ENCODE assay signal across 22 cellular contexts in genomic region chr15:87949214-87949933, GRCh38.
DNase-seq lines count a peak whose midpoint lies in the region; ATAC-seq and TF ChIP-seq lines count a peak whose summit lies in the region.
"Had no signal": no experiment of that assay in that cellular context is flagged by ENCODE, and none has a peak within 500 bp of the region (broad histone marks: within the 10 kb centered on the region; RNA-seq: fewer than 3 reads in every experiment).

No MANE protein-coding gene starts in this region.

- H3K4me2 ChIP-seq in GM23248 (ENCODE audit: unreplicated experiment): no peak overlapping the region

- ATAC-seq in Right ventricle myocardium superior (ENCODE audit: poor library complexity) (peak; percentile 56), omental fat pad (ENCODE audit: low FRiP score) (peak; percentile 19)
- ATAC-seq: left lung, PC-3, T-helper 17 cell had no signal

- no peaks in the 10 kb centered on the region for H3K9me2 ChIP-seq in GM23248 (ENCODE audit: insufficient read depth)

- H3K4me3 Mint-ChIP-seq in endothelial cell (ENCODE audit: unreplicated experiment): no peak overlapping the region
- H3K4me3 Mint-ChIP-seq: T-helper 17 cell had no signal

- intact Hi-C loops in Right ventricle myocardium superior (cut with DNase I): no loop called here
- intact Hi-C loops in tibial artery (cut with DNase I; ENCODE audit: low total_unique reads): no loop called here

- H3K27me3 Mint-ChIP-seq in endothelial cell (ENCODE audit: unreplicated experiment): peaks cover 5% of the 10 kb centered on the region

- in situ Hi-C loops in GM23248 (cut with MboI): no loop called here

- H3K36me3 Mint-ChIP-seq in endothelial cell (ENCODE audit: low read depth, unreplicated experiment): no peaks in the 10 kb centered on the region
- H3K36me3 Mint-ChIP-seq: IgD-negative memory B cell had no signal

- peaks cover 15% of the 10 kb centered on the region for H3K4me1 Mint-ChIP-seq in endothelial cell (ENCODE audit: unreplicated experiment)
- H3K4me1 Mint-ChIP-seq: IgD-negative memory B cell, T-helper 17 cell had no signal

- H3F3A ChIP-seq in GM23248 (ENCODE audit: insufficient read depth): no peaks in the 10 kb centered on the region

- H3K4me3 ChIP-seq in tibial artery (no peak overlapping the region), GM23248 (no peak overlapping the region)
- H3K4me3 ChIP-seq: left lung, SJCRH30 had no signal

- peak overlapping the region; percentile 26 for H3K27ac ChIP-seq in angular gyrus (ENCODE audit: low read depth, low read length)
- peak overlapping the region; percentile 72 to 81 for H3K27ac ChIP-seq in tibial artery
- no peak overlapping the region for H3K27ac ChIP-seq in GM23248
- H3K27ac ChIP-seq: brain microvascular endothelial cell, epithelial cell of prostate, left lung, SJCRH30, WERI-Rb-1 had no signal

- H2AFZ ChIP-seq in GM23248: no peak overlapping the region

- H3K79me2 ChIP-seq in GM23248 (ENCODE audit: insufficient read depth): no peaks in the 10 kb centered on the region

- H3K36me3 ChIP-seq in tibial artery (no peaks in the 10 kb centered on the region), GM23248 (ENCODE audit: low read depth) (no peaks in the 10 kb centered on the region)
- H3K36me3 ChIP-seq: brain microvascular endothelial cell, left lung, SJCRH30, WERI-Rb-1 had no signal

- WGBS in GM23248 (ENCODE audit: low coverage in 1 of 2, low lambda C conversion rate in 2 of 2, missing lambda C conversion rate in 2 of 2), 2 experiments: 11 to 13% methylated on average over 11 of the region's 11 CpGs

- no peak for TF ChIP-seq CTCF in omental fat pad (IDR thresholded peaks at IDR 0.05)
- no peak for TF ChIP-seq CTCF in tibial artery (IDR thresholded peaks at IDR 0.05)
- TF ChIP-seq CTCF in endothelial cell (IDR thresholded peaks at IDR 0.05; ENCODE audit: unreplicated experiment): no peak

- no peaks in the 10 kb centered on the region for H4K20me1 ChIP-seq in GM23248 (ENCODE audit: insufficient read depth)

- H3K27me3 ChIP-seq in tibial artery (no peaks in the 10 kb centered on the region), GM23248 (replicated peaks; ENCODE audit: insufficient read depth) (no peaks in the 10 kb centered on the region; the same call in 1 of the 2 replicates)
- H3K27me3 ChIP-seq: brain microvascular endothelial cell, left lung, SJCRH30 had no signal

- no peaks in the 10 kb centered on the region for H3K9me3 ChIP-seq in tibial artery
- H3K9me3 ChIP-seq in GM23248 (ENCODE audit: low read depth): no peaks in the 10 kb centered on the region
- H3K9me3 ChIP-seq: left lung, SJCRH30 had no signal

- H3K9ac ChIP-seq in GM23248: no peak overlapping the region

- no peaks in the 10 kb centered on the region for H3K9me3 Mint-ChIP-seq in endothelial cell (ENCODE audit: unreplicated experiment)

- no peak for DNase-seq in Right ventricle myocardium superior
- DNase-seq in omental fat pad (ENCODE audit: low spot score): no peak
- DNase-seq in tibial artery: peak; percentile 49 to 72
- DNase-seq in endothelial cell (ENCODE audit: low spot score): no peak
- DNase-seq in GM23248: no peak
- DNase-seq in ureter (ENCODE audit: low spot score): no peak
- DNase-seq in NCI-H1417 (lab: John Stamatoyannopoulos, UW): no peak
- DNase-seq: activated CD4-positive, alpha-beta T cell treated with anti-CD3 and anti-CD28 coated beads, Interleukin-2, amount 50 U/mL, for 48 hours; activated naive CD4-positive, alpha-beta T cell treated with anti-CD3 and anti-CD28 coated beads, Interleukin-2, amount 50 U/mL, for 16 hours; brain microvascular endothelial cell; dermis blood vessel endothelial cell; DND-41; left lung; NCI-H1694 treated with DMSO at 0.1 percent for 48 hours; NCI-H82; PC-3; SJCRH30; T-helper 17 cell; WERI-Rb-1 had no signal

- no peak overlapping the region for H3K27ac Mint-ChIP-seq in endothelial cell (ENCODE audit: unreplicated experiment)
- H3K27ac Mint-ChIP-seq: IgD-negative memory B cell, T-helper 17 cell had no signal

- H3K4me1 ChIP-seq in tibial artery (peaks cover 0 to 68% (median 43%) of the 10 kb centered on the region in 4 donors), GM23248 (ENCODE audit: insufficient read depth) (no peaks in the 10 kb centered on the region)
- H3K4me1 ChIP-seq: left lung, SJCRH30 had no signal

Comparison
In these comparisons a context has a peak if more than half of its experiments do, and no peak if none do; other contexts are left out.
1. DNase-seq: peak in tibial artery (2 of 2); none in Right ventricle myocardium superior (single experiment), omental fat pad (single experiment), endothelial cell (single experiment), GM23248 (single experiment), ureter (single experiment) and NCI-H1417 (0 of 3).